Comparison of ENCODE assay signal across 8 cellular contexts in genomic region chr15:43791993-43792760, GRCh38. TPM values are rescaled to one million over a fixed set of nuclear protein-coding genes. Genes with fewer than 3 reads are reported as not detected.
DNase-seq lines count a peak whose midpoint lies in the region; ATAC-seq and TF ChIP-seq lines count a peak whose summit lies in the region.

Gene SERF2, plus strand, starts transcription at chr15:43792320. Its CDS starts 57 bp downstream, at chr15:43792377.

- peaks cover 39% of the 10 kb centered on the region for H3K79me2 ChIP-seq in osteoblast (ENCODE audit: insufficient read depth, low read length)

- peaks cover 38% of the 10 kb centered on the region for H3K4me1 Mint-ChIP-seq in activated naive CD8-positive, alpha-beta T cell (ENCODE audit: low read depth)

- H3K27ac Mint-ChIP-seq in activated naive CD8-positive, alpha-beta T cell, result peak within 1 kb of the TSS; percentile 94

- H3K27me3 ChIP-seq in osteoblast (ENCODE audit: insufficient read depth, low read length) (no peaks in the 10 kb centered on the region), thoracic aorta (replicated peaks; ENCODE audit: insufficient read depth) (no peaks in the 10 kb centered on the region)

- peak within 1 kb of the TSS; percentile 100 for H3K4me2 ChIP-seq in osteoblast (ENCODE audit: insufficient read depth, low read length)

- H3K27me3 Mint-ChIP-seq in activated naive CD8-positive, alpha-beta T cell, result no peaks in the 10 kb centered on the region

- H3K27ac ChIP-seq in osteoblast (ENCODE audit: low read depth, low read length) (peak within 1 kb of the TSS; percentile 99), thoracic aorta (peak within 1 kb of the TSS; percentile 90 to 99)

- peak; percentile 90 for ATAC-seq in HG02610 (IDR thresholded peaks at IDR 0.05; ENCODE audit: unreplicated experiment)
- ATAC-seq in thoracic aorta (ENCODE audit: insufficient number of reproducible peaks, low FRiP score, low read depth), result peak; percentile 89

- no peaks in the 10 kb centered on the region for H3K9me3 Mint-ChIP-seq in activated naive CD8-positive, alpha-beta T cell (ENCODE audit: low read depth)

- H3K36me3 Mint-ChIP-seq in activated naive CD8-positive, alpha-beta T cell, result peaks cover 12% of the 10 kb centered on the region

- H3K36me3 ChIP-seq in osteoblast (ENCODE audit: insufficient read depth, low read length), result peaks cover 41% of the 10 kb centered on the region
- H3K36me3 ChIP-seq in thoracic aorta, result peaks cover 15% of the 10 kb centered on the region

- DNase-seq in NCI-H1105 (lab: John Stamatoyannopoulos, UW), result peak; percentile 94
- DNase-seq in SKM-1 treated with dmso at 0.1 percent for 144 hours (lab: John Stamatoyannopoulos, UW; ENCODE audit: unreplicated experiment), result peak; percentile 97
- peak; percentile 100 for DNase-seq in glomerular visceral epithelial cell (ENCODE audit: extremely low spot score)
- peak; percentile 99 for DNase-seq in osteoblast (ENCODE audit: insufficient read length, low spot score, missing footprints)
- DNase-seq in thoracic aorta (ENCODE audit: low spot score), result peak; percentile 99

- TF ChIP-seq CTCF in osteoblast (IDR thresholded peaks at IDR 0.05; ENCODE audit: extremely low read depth, low read depth, low read length) (no peak), thoracic aorta (IDR thresholded peaks at IDR 0.05) (no peak)

- H4K20me1 ChIP-seq in osteoblast (ENCODE audit: insufficient read depth, low read length), result peaks cover 43% of the 10 kb centered on the region

- peak within 1 kb of the TSS; percentile 93 for H3K4me3 Mint-ChIP-seq in activated naive CD8-positive, alpha-beta T cell

- peak within 1 kb of the TSS; percentile 86 for H3K4me3 ChIP-seq in GM08714 (ENCODE audit: low read length)
- peak within 1 kb of the TSS; percentile 100 for H3K4me3 ChIP-seq in osteoblast (ENCODE audit: insufficient read depth, low read length)
- peak within 1 kb of the TSS; percentile 77 for H3K4me3 ChIP-seq in thoracic aorta

- no peaks in the 10 kb centered on the region for H3K9me3 ChIP-seq in osteoblast (ENCODE audit: low read depth, low read length)
- H3K9me3 ChIP-seq in thoracic aorta, result no peaks in the 10 kb centered on the region

- H3K4me1 ChIP-seq in osteoblast (ENCODE audit: insufficient read depth, low read length) (peaks cover 46% of the 10 kb centered on the region), thoracic aorta (ENCODE audit: control insufficient read depth in 1 of 2, low read depth in 2 of 2) (peaks cover 17 to 35% of the 10 kb centered on the region in 2 donors)

- peak within 1 kb of the TSS; percentile 99 for H2AFZ ChIP-seq in osteoblast (ENCODE audit: low read length)

RNA-seq across cellular contexts. Expression of gene SERF2, which starts in this region (rescaled TPM):
- total RNA-seq in osteoblast (432 and 461 TPM in 2 replicates), thoracic aorta (100 to 1,000 TPM; 532 to 761 TPM)

Comparison
In these comparisons a context has a peak if more than half of its experiments do, and no peak if none do; other contexts are left out.
1. Peak in every context shown above with its lines: DNase-seq, ATAC-seq, H3K4me3 ChIP-seq and H3K27ac ChIP-seq.